Comparison of ENCODE assay signal across 20 cellular contexts in the genomic region with DNA sequence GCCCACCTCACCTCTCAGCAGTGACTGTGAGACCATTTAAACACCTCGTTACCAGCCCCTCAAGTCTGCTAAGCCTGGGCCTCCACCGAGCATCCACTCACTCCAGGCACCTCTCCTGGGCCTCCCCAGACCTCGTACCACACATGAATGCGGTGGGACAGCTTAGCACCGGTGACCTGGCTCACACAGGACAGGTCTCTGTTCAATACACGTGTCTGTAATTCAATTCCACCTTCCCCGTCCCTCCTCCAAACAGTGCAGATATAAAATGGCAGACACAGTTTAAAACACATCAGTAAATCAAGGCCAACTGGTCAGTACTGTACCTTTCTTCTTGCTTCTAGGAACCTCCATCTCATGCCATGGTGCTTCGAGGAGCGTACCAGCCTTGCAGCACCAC.
DNase-seq lines count a peak whose midpoint lies in the region; ATAC-seq and TF ChIP-seq lines count a peak whose summit lies in the region.
"Had no signal": no experiment of that assay in that cellular context is flagged by ENCODE, and none has a peak within 500 bp of the region (broad histone marks: within the 10 kb centered on the region; RNA-seq: fewer than 3 reads in every experiment).

No MANE protein-coding gene starts in this region.

- H3K27ac ChIP-seq in right atrium auricular region, result peak overlapping the region in 1 of 2 donors; percentile 11
- peak overlapping the region; percentile 33 for H3K27ac ChIP-seq in WERI-Rb-1
- peak overlapping the region in 3 of 4 donors; percentile 18 to 27 (median 26) for H3K27ac ChIP-seq in gastrocnemius medialis
- H3K27ac ChIP-seq in substantia nigra (ENCODE audit: low read depth, low read length, poor library complexity, severe bottlenecking), result no peak overlapping the region
- H3K27ac ChIP-seq: foreskin keratinocyte had no signal

- intact Hi-C loops in Right ventricle myocardium superior (cut with DNase I), result no loop called here
- intact Hi-C loops in gastrocnemius medialis (cut with DNase I; ENCODE audit: low total_unique reads), result no loop called here

- H3K4me3 Mint-ChIP-seq in glutamatergic neuron (ENCODE audit: unreplicated experiment), result peak overlapping the region; percentile 7
- H3K4me3 Mint-ChIP-seq: activated B cell treated with CpG ODN at 0.5 μM for 24 hours; stimulated activated naive CD8-positive, alpha-beta T cell treated with anti-CD3 and anti-CD28 coated beads, Interleukin-15, Interleukin-2, amounts not matched to agents 100 ng/mL and 50 ng/mL, for 24 hours; T-helper 1 cell treated with Interleukin-12 subunit alpha and Interleukin-12 subunit beta and Interleukin-4 antibody, amounts not matched to agents 30 μg/mL and 1 μg/mL, for 36 hours had no signal

- DNase-seq in Right ventricle myocardium superior (peak; percentile 10), right atrium auricular region (ENCODE audit: low spot score) (no peak), WERI-Rb-1 (no peak), glutamatergic neuron (no peak), gastrocnemius medialis (no peak), substantia nigra (lab: John Stamatoyannopoulos, UW) (no peak), DMS79 (lab: John Stamatoyannopoulos, UW) (no peak)
- DNase-seq: activated B cell treated with CpG ODN at 0.5 μM for 24 hours, body of pancreas, cortex of kidney, EL, foreskin keratinocyte, NCI-H1417, NCI-H524 treated with DMSO at 0.1 percent for 48 hours, SIG-M5 had no signal

- peaks cover 39% of the 10 kb centered on the region for H3K4me1 Mint-ChIP-seq in glutamatergic neuron (ENCODE audit: low read depth, unreplicated experiment)

- no peaks in the 10 kb centered on the region for H3K27me3 ChIP-seq in right atrium auricular region
- no peaks in the 10 kb centered on the region for H3K27me3 ChIP-seq in WERI-Rb-1 (ENCODE audit: insufficient read depth, low read depth, severe bottlenecking)
- H3K27me3 ChIP-seq in gastrocnemius medialis, result no peaks in the 10 kb centered on the region
- H3K27me3 ChIP-seq: body of pancreas, foreskin keratinocyte had no signal

- H3K27ac Mint-ChIP-seq in glutamatergic neuron (ENCODE audit: unreplicated experiment), result peak overlapping the region; percentile 85
- H3K27ac Mint-ChIP-seq: activated B cell treated with CpG ODN at 0.5 μM for 24 hours; stimulated activated naive CD8-positive, alpha-beta T cell treated with anti-CD3 and anti-CD28 coated beads, Interleukin-15, Interleukin-2, amounts not matched to agents 100 ng/mL and 50 ng/mL, for 24 hours; T-helper 1 cell treated with Interleukin-12 subunit alpha and Interleukin-12 subunit beta and Interleukin-4 antibody, amounts not matched to agents 30 μg/mL and 1 μg/mL, for 36 hours had no signal

- H3K4me3 ChIP-seq in right atrium auricular region (no peak overlapping the region), WERI-Rb-1 (ENCODE audit: low read depth, low read length) (no peak overlapping the region), gastrocnemius medialis (no peak overlapping the region)
- H3K4me3 ChIP-seq: body of pancreas had no signal

- H3K9me3 ChIP-seq in right atrium auricular region (no peaks in the 10 kb centered on the region), WERI-Rb-1 (ENCODE audit: severe bottlenecking) (no peaks in the 10 kb centered on the region), gastrocnemius medialis (no peaks in the 10 kb centered on the region)
- H3K9me3 ChIP-seq: body of pancreas had no signal

- ATAC-seq in Right ventricle myocardium superior (ENCODE audit: poor library complexity) (no peak), gastrocnemius medialis (no peak), GM19395 (IDR thresholded peaks at IDR 0.05; ENCODE audit: unreplicated experiment) (no peak)
- ATAC-seq: body of pancreas, foreskin keratinocyte, left lobe of liver, sciatic nerve had no signal

- no peak for TF ChIP-seq POLR2A in gastrocnemius medialis (IDR thresholded peaks at IDR 0.05)

- H3K36me3 ChIP-seq in right atrium auricular region (peaks cover 34% of the 10 kb centered on the region), WERI-Rb-1 (peaks cover 16% of the 10 kb centered on the region), gastrocnemius medialis (peaks cover 0 to 20% of the 10 kb centered on the region in 2 donors)

- peaks cover 41% of the 10 kb centered on the region for H3K27me3 Mint-ChIP-seq in glutamatergic neuron (ENCODE audit: unreplicated experiment)
- H3K27me3 Mint-ChIP-seq: activated B cell treated with CpG ODN at 0.5 μM for 24 hours; stimulated activated naive CD8-positive, alpha-beta T cell treated with anti-CD3 and anti-CD28 coated beads, Interleukin-15, Interleukin-2, amounts not matched to agents 100 ng/mL and 50 ng/mL, for 24 hours had no signal

- in situ Hi-C loops in gastrocnemius medialis (cut with MboI; ENCODE audit: low sequenced_read_pairs in 4 of 4), result no loop called here

- H3K4me1 ChIP-seq in right atrium auricular region (peaks cover 0 to 26% of the 10 kb centered on the region in 2 donors), gastrocnemius medialis (peaks cover 15 to 21% of the 10 kb centered on the region in 2 donors)
- H3K4me1 ChIP-seq: foreskin keratinocyte had no signal

- peaks cover 25% of the 10 kb centered on the region for H3K9me3 Mint-ChIP-seq in glutamatergic neuron (ENCODE audit: unreplicated experiment)
- H3K9me3 Mint-ChIP-seq: activated B cell treated with CpG ODN at 0.5 μM for 24 hours; stimulated activated naive CD8-positive, alpha-beta T cell treated with anti-CD3 and anti-CD28 coated beads, Interleukin-15, Interleukin-2, amounts not matched to agents 100 ng/mL and 50 ng/mL, for 24 hours; T-helper 1 cell treated with Interleukin-12 subunit alpha and Interleukin-12 subunit beta and Interleukin-4 antibody, amounts not matched to agents 30 μg/mL and 1 μg/mL, for 36 hours had no signal

- TF ChIP-seq CTCF in right atrium auricular region (IDR thresholded peaks at IDR 0.05), result no peak
- no peak for TF ChIP-seq CTCF in WERI-Rb-1 (IDR thresholded peaks at IDR 0.05; ENCODE audit: low read depth, low read length)
- TF ChIP-seq CTCF in glutamatergic neuron (IDR thresholded peaks at IDR 0.05; ENCODE audit: partially characterized antibody, unreplicated experiment), result no peak
- no peak for TF ChIP-seq CTCF in gastrocnemius medialis (IDR thresholded peaks at IDR 0.05 in 4 of 5, conservative IDR thresholded peaks at IDR 0.05 in 1 of 5)

- H3K36me3 Mint-ChIP-seq in glutamatergic neuron (ENCODE audit: unreplicated experiment), result no peaks in the 10 kb centered on the region
